1 cellular context compared by ENCODE assay signal in the genomic region with DNA sequence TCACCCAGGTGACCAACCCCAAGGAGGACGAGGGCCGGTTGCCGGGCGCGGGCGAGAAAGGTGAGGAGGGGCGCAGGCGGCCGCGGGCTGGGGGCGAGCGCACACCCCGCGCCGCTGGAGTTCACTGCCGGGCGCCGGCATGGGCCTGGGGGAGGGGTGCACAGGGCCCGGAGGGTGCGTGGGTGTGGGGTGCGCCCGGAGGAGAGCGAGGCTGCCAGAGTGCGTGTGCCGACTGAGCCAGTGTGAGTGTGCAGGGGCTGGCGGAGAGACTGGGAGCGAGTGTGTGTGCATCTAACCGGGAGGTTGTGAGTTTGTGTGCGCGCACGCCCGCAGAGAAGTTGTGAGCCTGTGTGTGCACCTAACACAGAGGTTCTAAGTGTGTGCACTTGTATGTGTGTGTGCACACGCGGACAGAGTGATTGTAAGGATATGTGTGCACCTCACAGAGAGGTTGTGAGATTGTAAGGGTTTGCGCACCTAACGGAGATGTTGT.
TF ChIP-seq lines count a peak whose summit lies in the region.

No MANE protein-coding gene starts in this region.

TF ChIP-seq in HepG2, 621 proteins besides CTCF, POLR2A, EP300 and RAD21 (continued from another document and continues in another):
- 0 out of 2 replicates have a peak, but pooled peaks have one; percentile 21 for TF ChIP-seq MEIS2 (CRISPR knock-in tag; IDR thresholded peaks at IDR 0.05)
- TF ChIP-seq ZNF672 (CRISPR knock-in tag; IDR thresholded peaks at IDR 0.05), result no peak
- TF ChIP-seq HNRNPK (IDR thresholded peaks at IDR 0.05; ENCODE audit: low read depth, low read length, poor library complexity, severe bottlenecking), result no peak
- peak; percentile 35; the same call in 1 of the 2 replicates for TF ChIP-seq TAF1 (CRISPR knock-in tag; IDR thresholded peaks at IDR 0.05)
- TF ChIP-seq TGIF2 (CRISPR knock-in tag; IDR thresholded peaks at IDR 0.05), result 0 out of 2 replicates have a peak, but pooled peaks have one; percentile 13
- TF ChIP-seq, protein P1, sequence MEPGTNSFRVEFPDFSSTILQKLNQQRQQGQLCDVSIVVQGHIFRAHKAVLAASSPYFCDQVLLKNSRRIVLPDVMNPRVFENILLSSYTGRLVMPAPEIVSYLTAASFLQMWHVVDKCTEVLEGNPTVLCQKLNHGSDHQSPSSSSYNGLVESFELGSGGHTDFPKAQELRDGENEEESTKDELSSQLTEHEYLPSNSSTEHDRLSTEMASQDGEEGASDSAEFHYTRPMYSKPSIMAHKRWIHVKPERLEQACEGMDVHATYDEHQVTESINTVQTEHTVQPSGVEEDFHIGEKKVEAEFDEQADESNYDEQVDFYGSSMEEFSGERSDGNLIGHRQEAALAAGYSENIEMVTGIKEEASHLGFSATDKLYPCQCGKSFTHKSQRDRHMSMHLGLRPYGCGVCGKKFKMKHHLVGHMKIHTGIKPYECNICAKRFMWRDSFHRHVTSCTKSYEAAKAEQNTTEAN (CRISPR knock-in tag; conservative IDR thresholded peaks at IDR 0.05), result no peak
- no peak for TF ChIP-seq BHLHE40 (IDR thresholded peaks at IDR 0.05; ENCODE audit: low read length)
- no peak for TF ChIP-seq MEF2D (CRISPR knock-in tag; IDR thresholded peaks at IDR 0.05)
- TF ChIP-seq, protein P2, sequence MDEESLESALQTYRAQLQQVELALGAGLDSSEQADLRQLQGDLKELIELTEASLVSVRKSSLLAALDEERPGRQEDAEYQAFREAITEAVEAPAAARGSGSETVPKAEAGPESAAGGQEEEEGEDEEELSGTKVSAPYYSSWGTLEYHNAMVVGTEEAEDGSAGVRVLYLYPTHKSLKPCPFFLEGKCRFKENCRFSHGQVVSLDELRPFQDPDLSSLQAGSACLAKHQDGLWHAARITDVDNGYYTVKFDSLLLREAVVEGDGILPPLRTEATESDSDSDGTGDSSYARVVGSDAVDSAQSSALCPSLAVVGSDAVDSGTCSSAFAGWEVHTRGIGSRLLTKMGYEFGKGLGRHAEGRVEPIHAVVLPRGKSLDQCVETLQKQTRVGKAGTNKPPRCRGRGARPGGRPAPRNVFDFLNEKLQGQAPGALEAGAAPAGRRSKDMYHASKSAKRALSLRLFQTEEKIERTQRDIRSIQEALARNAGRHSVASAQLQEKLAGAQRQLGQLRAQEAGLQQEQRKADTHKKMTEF (CRISPR knock-in tag; IDR thresholded peaks at IDR 0.05), result peak; percentile 42; the same call in 1 of the 2 replicates
- no peak for TF ChIP-seq NFIB (CRISPR knock-in tag; IDR thresholded peaks at IDR 0.05; ENCODE audit: borderline replicate concordance)
- TF ChIP-seq, protein P3, sequence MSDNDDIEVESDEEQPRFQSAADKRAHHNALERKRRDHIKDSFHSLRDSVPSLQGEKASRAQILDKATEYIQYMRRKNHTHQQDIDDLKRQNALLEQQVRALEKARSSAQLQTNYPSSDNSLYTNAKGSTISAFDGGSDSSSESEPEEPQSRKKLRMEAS (IDR thresholded peaks at IDR 0.05), result peak; percentile 9; the same call in 1 of the 2 replicates
- TF ChIP-seq HOXA3 (CRISPR knock-in tag; IDR thresholded peaks at IDR 0.05), result peak; percentile 22; the same call in 1 of the 2 replicates
- no peak for TF ChIP-seq ZNF782 (CRISPR knock-in tag; IDR thresholded peaks at IDR 0.05; ENCODE audit: borderline replicate concordance)
- TF ChIP-seq, protein P4, sequence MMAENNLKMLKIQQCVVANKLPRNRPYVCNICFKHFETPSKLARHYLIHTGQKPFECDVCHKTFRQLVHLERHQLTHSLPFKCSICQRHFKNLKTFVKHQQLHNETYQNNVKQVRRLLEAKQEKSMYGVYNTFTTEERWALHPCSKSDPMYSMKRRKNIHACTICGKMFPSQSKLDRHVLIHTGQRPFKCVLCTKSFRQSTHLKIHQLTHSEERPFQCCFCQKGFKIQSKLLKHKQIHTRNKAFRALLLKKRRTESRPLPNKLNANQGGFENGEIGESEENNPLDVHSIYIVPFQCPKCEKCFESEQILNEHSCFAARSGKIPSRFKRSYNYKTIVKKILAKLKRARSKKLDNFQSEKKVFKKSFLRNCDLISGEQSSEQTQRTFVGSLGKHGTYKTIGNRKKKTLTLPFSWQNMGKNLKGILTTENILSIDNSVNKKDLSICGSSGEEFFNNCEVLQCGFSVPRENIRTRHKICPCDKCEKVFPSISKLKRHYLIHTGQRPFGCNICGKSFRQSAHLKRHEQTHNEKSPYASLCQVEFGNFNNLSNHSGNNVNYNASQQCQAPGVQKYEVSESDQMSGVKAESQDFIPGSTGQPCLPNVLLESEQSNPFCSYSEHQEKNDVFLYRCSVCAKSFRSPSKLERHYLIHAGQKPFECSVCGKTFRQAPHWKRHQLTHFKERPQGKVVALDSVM (CRISPR knock-in tag; IDR thresholded peaks at IDR 0.05), result no peak
- TF ChIP-seq, protein P5, sequence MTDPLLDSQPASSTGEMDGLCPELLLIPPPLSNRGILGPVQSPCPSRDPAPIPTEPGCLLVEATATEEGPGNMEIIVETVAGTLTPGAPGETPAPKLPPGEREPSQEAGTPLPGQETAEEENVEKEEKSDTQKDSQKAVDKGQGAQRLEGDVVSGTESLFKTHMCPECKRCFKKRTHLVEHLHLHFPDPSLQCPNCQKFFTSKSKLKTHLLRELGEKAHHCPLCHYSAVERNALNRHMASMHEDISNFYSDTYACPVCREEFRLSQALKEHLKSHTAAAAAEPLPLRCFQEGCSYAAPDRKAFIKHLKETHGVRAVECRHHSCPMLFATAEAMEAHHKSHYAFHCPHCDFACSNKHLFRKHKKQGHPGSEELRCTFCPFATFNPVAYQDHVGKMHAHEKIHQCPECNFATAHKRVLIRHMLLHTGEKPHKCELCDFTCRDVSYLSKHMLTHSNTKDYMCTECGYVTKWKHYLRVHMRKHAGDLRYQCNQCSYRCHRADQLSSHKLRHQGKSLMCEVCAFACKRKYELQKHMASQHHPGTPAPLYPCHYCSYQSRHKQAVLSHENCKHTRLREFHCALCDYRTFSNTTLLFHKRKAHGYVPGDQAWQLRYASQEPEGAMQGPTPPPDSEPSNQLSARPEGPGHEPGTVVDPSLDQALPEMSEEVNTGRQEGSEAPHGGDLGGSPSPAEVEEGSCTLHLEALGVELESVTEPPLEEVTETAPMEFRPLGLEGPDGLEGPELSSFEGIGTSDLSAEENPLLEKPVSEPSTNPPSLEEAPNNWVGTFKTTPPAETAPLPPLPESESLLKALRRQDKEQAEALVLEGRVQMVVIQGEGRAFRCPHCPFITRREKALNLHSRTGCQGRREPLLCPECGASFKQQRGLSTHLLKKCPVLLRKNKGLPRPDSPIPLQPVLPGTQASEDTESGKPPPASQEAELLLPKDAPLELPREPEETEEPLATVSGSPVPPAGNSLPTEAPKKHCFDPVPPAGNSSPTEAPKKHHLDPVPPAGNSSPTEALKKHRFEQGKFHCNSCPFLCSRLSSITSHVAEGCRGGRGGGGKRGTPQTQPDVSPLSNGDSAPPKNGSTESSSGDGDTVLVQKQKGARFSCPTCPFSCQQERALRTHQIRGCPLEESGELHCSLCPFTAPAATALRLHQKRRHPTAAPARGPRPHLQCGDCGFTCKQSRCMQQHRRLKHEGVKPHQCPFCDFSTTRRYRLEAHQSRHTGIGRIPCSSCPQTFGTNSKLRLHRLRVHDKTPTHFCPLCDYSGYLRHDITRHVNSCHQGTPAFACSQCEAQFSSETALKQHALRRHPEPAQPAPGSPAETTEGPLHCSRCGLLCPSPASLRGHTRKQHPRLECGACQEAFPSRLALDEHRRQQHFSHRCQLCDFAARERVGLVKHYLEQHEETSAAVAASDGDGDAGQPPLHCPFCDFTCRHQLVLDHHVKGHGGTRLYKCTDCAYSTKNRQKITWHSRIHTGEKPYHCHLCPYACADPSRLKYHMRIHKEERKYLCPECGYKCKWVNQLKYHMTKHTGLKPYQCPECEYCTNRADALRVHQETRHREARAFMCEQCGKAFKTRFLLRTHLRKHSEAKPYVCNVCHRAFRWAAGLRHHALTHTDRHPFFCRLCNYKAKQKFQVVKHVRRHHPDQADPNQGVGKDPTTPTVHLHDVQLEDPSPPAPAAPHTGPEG (CRISPR knock-in tag; IDR thresholded peaks at IDR 0.05), result no peak
- no peak for TF ChIP-seq HNRNPUL1 (IDR thresholded peaks at IDR 0.05; ENCODE audit: low read depth, low read length)
- no peak for TF ChIP-seq PITX1 (CRISPR knock-in tag; IDR thresholded peaks at IDR 0.05)
- TF ChIP-seq, protein P6, sequence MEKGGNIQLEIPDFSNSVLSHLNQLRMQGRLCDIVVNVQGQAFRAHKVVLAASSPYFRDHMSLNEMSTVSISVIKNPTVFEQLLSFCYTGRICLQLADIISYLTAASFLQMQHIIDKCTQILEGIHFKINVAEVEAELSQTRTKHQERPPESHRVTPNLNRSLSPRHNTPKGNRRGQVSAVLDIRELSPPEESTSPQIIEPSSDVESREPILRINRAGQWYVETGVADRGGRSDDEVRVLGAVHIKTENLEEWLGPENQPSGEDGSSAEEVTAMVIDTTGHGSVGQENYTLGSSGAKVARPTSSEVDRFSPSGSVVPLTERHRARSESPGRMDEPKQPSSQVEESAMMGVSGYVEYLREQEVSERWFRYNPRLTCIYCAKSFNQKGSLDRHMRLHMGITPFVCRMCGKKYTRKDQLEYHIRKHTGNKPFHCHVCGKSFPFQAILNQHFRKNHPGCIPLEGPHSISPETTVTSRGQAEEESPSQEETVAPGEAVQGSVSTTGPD (CRISPR knock-in tag; IDR thresholded peaks at IDR 0.05), result no peak
- TF ChIP-seq MLLT10 (CRISPR knock-in tag; IDR thresholded peaks at IDR 0.05), result no peak
- TF ChIP-seq ZNF841 (CRISPR knock-in tag; IDR thresholded peaks at IDR 0.05; ENCODE audit: borderline replicate concordance), result no peak
- TF ChIP-seq ZNF383 (CRISPR knock-in tag; IDR thresholded peaks at IDR 0.05; ENCODE audit: borderline replicate concordance), result no peak
- TF ChIP-seq, protein P7, sequence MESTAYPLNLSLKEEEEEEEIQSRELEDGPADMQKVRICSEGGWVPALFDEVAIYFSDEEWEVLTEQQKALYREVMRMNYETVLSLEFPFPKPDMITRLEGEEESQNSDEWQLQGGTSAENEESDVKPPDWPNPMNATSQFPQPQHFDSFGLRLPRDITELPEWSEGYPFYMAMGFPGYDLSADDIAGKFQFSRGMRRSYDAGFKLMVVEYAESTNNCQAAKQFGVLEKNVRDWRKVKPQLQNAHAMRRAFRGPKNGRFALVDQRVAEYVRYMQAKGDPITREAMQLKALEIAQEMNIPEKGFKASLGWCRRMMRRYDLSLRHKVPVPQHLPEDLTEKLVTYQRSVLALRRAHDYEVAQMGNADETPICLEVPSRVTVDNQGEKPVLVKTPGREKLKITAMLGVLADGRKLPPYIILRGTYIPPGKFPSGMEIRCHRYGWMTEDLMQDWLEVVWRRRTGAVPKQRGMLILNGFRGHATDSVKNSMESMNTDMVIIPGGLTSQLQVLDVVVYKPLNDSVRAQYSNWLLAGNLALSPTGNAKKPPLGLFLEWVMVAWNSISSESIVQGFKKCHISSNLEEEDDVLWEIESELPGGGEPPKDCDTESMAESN (CRISPR knock-in tag; conservative IDR thresholded peaks at IDR 0.05), result no peak
- TF ChIP-seq KDM6A (CRISPR knock-in tag; IDR thresholded peaks at IDR 0.05; ENCODE audit: low read depth), result no peak
- no peak for TF ChIP-seq ZNF670 (CRISPR knock-in tag; IDR thresholded peaks at IDR 0.05; ENCODE audit: borderline replicate concordance)
- TF ChIP-seq TEAD2 (CRISPR knock-in tag; IDR thresholded peaks at IDR 0.05), result no peak
- TF ChIP-seq, protein P8, sequence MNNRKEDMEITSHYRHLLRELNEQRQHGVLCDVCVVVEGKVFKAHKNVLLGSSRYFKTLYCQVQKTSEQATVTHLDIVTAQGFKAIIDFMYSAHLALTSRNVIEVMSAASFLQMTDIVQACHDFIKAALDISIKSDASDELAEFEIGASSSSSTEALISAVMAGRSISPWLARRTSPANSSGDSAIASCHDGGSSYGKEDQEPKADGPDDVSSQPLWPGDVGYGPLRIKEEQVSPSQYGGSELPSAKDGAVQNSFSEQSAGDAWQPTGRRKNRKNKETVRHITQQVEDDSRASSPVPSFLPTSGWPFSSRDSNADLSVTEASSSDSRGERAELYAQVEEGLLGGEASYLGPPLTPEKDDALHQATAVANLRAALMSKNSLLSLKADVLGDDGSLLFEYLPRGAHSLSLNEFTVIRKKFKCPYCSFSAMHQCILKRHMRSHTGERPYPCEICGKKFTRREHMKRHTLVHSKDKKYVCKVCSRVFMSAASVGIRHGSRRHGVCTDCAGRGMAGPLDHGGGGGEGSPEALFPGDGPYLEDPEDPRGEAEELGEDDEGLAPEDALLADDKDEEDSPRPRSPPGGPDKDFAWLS (CRISPR knock-in tag; IDR thresholded peaks at IDR 0.05; ENCODE audit: borderline replicate concordance), result no peak
- TF ChIP-seq, protein P9, sequence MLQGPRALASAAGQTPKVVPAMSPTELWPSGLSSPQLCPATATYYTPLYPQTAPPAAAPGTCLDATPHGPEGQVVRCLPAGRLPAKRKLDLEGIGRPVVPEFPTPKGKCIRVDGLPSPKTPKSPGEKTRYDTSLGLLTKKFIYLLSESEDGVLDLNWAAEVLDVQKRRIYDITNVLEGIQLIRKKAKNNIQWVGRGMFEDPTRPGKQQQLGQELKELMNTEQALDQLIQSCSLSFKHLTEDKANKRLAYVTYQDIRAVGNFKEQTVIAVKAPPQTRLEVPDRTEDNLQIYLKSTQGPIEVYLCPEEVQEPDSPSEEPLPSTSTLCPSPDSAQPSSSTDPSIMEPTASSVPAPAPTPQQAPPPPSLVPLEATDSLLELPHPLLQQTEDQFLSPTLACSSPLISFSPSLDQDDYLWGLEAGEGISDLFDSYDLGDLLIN (CRISPR knock-in tag; IDR thresholded peaks at IDR 0.05; ENCODE audit: borderline replicate concordance), result no peak
- TF ChIP-seq, protein P10, sequence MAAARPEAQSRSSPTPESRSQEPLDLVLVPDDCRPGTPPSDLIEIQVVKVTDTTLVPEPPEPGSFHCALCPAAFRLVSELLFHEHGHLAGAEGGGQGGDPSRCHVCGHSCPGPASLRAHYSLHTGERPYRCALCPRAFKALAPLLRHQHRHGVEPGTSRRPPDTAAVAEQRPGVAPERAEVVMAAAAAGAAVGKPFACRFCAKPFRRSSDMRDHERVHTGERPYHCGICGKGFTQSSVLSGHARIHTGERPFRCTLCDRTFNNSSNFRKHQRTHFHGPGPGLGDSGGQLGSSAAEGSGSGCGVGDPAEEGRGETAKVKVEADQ (CRISPR knock-in tag; IDR thresholded peaks at IDR 0.05; ENCODE audit: borderline replicate concordance), result peak; percentile 47; the same call in 1 of the 2 replicates
- TF ChIP-seq NKX3-1 (CRISPR knock-in tag; IDR thresholded peaks at IDR 0.05), result no peak
- TF ChIP-seq, protein P11, sequence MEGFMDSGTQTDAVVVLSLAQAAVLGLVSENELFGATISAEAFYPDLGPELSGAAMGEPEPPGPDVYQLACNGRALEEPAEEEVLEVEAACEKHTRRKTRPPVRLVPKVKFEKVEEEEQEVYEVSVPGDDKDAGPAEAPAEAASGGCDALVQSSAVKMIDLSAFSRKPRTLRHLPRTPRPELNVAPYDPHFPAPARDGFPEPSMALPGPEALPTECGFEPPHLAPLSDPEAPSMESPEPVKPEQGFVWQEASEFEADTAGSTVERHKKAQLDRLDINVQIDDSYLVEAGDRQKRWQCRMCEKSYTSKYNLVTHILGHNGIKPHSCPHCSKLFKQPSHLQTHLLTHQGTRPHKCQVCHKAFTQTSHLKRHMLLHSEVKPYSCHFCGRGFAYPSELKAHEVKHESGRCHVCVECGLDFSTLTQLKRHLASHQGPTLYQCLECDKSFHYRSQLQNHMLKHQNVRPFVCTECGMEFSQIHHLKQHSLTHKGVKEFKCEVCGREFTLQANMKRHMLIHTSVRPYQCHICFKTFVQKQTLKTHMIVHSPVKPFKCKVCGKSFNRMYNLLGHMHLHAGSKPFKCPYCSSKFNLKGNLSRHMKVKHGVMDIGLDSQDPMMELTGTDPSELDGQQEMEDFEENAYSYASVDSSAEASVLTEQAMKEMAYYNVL (CRISPR knock-in tag; IDR thresholded peaks at IDR 0.05; ENCODE audit: borderline replicate concordance), result 0 out of 2 replicates have a peak, but pooled peaks have one; percentile 1
- no peak for TF ChIP-seq HOXD1 (CRISPR knock-in tag; IDR thresholded peaks at IDR 0.05)
- TF ChIP-seq, protein P12, sequence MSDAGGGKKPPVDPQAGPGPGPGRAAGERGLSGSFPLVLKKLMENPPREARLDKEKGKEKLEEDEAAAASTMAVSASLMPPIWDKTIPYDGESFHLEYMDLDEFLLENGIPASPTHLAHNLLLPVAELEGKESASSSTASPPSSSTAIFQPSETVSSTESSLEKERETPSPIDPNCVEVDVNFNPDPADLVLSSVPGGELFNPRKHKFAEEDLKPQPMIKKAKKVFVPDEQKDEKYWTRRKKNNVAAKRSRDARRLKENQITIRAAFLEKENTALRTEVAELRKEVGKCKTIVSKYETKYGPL (CRISPR knock-in tag; IDR thresholded peaks at IDR 0.05), result no peak
